Comparison of ENCODE assay signal across 17 cellular contexts in genomic region chr5:56322592-56322991, GRCh38.
DNase-seq lines count a peak whose midpoint lies in the region; ATAC-seq and TF ChIP-seq lines count a peak whose summit lies in the region.
"Had no signal": no experiment of that assay in that cellular context is flagged by ENCODE, and none has a peak within 500 bp of the region (broad histone marks: within the 10 kb centered on the region; RNA-seq: fewer than 3 reads in every experiment).

No MANE protein-coding gene starts in this region.

- TF ChIP-seq RAD21 in IMR-90 (IDR thresholded peaks at IDR 0.05; ENCODE audit: low read length): no peak

- H4K91ac ChIP-seq in IMR-90 (ENCODE audit: insufficient read depth, low read depth, low read length): peak overlapping the region; percentile 25; the same call in 1 of the 2 replicates
- peak overlapping the region; percentile 15 for H4K91ac ChIP-seq in trophoblast cell (ENCODE audit: low read depth, low read length)

- intact Hi-C loops in IMR-90 (cut with micrococcal nuclease): no loop called here
- intact Hi-C loops in testis (cut with DNase I; ENCODE audit: low total_unique reads): no loop called here

- H3K4me2 ChIP-seq in IMR-90 (ENCODE audit: low read depth, low read length) (no peak overlapping the region), trophoblast cell (ENCODE audit: low read length) (no peak overlapping the region)

- peaks cover 4% of the 10 kb centered on the region; the same call in 1 of the 2 replicates for H3K9me1 ChIP-seq in IMR-90 (ENCODE audit: insufficient read depth, low read length)

- no peak for DNase-seq in IMR-90
- no peak for DNase-seq in trophoblast cell
- no peak for DNase-seq in testis
- no peak for DNase-seq in T-helper 2 cell treated with Interferon-gamma antibody and Interleukin-4, amounts not matched to agents 5 μg/mL and 100 μg/mL, for 36 hours (ENCODE audit: low spot score)
- no peak for DNase-seq in MV-4-11 (lab: John Stamatoyannopoulos, UW)
- DNase-seq in natural killer cell treated with Interleukin-12 subunit alpha and Interleukin-12 subunit beta and Interleukin-15 and Interleukin-18, amount 100 ng/mL, for 72 hours (ENCODE audit: low spot score): no peak
- DNase-seq: CD8-positive, alpha-beta memory T cell; COR-L47; DMS 273 treated with DMSO at 0.1 percent for 48 hours; GOT3; H7; HFFc6 had no signal

- H3K79me1 ChIP-seq in IMR-90 (ENCODE audit: low read depth in 1 of 2, low read length in 2 of 2) (no peaks in the 10 kb centered on the region), trophoblast cell (ENCODE audit: low read length) (peaks cover 34% of the 10 kb centered on the region)

- H3K18ac ChIP-seq in IMR-90 (ENCODE audit: low read depth, low read length) (no peak overlapping the region), trophoblast cell (ENCODE audit: low read length) (no peak overlapping the region)

- no peaks in the 10 kb centered on the region for H3K79me2 ChIP-seq in trophoblast cell (ENCODE audit: control insufficient read depth, insufficient read depth, low read length, poor library complexity)

- H3K27ac ChIP-seq in IMR-90 (ENCODE audit: insufficient read depth, low read length) (no peak overlapping the region), trophoblast cell (ENCODE audit: low read depth, low read length) (no peak overlapping the region), testis (peak overlapping the region; percentile 0 to 56)

- no peak overlapping the region for H3K4ac ChIP-seq in IMR-90 (ENCODE audit: low read depth, low read length)
- H3K4ac ChIP-seq in trophoblast cell (ENCODE audit: low read depth, low read length): no peak overlapping the region

- H3K27me3 ChIP-seq in IMR-90 (ENCODE audit: control insufficient read depth, insufficient read depth, low read length): no peaks in the 10 kb centered on the region
- no peaks in the 10 kb centered on the region for H3K27me3 ChIP-seq in trophoblast cell (ENCODE audit: insufficient read depth, low read length)
- no peaks in the 10 kb centered on the region for H3K27me3 ChIP-seq in testis
- H3K27me3 ChIP-seq: BLaER1 treated with 17β-estradiol and CSF1 and Interleukin-3, amounts not matched to agents 10 nM and 100 nM had no signal

- in situ Hi-C loops in IMR-90 (cut with MboI; ENCODE audit: low sequenced_read_pairs): no loop called here

- H2BK12ac ChIP-seq in trophoblast cell (ENCODE audit: low read length): peak overlapping the region; percentile 33

- H3K9ac ChIP-seq in IMR-90 (ENCODE audit: low read depth, low read length): no peak overlapping the region
- no peak overlapping the region for H3K9ac ChIP-seq in trophoblast cell (ENCODE audit: low read length)
- H3K9ac ChIP-seq: BLaER1 treated with 17β-estradiol and CSF1 and Interleukin-3, amounts not matched to agents 10 nM and 100 nM had no signal

- H3K23ac ChIP-seq in IMR-90 (ENCODE audit: low read depth, low read length) (no peak overlapping the region), trophoblast cell (ENCODE audit: low read length) (no peak overlapping the region)

- no peak overlapping the region for H4K12ac ChIP-seq in trophoblast cell (ENCODE audit: low read depth, low read length)

- TF ChIP-seq CTCF in IMR-90 (conservative IDR thresholded peaks at IDR 0.05; ENCODE audit: low read depth, low read length): no peak
- no peak for TF ChIP-seq CTCF in testis (IDR thresholded peaks at IDR 0.05)

- H3K4me3 ChIP-seq in IMR-90 (ENCODE audit: insufficient read depth, low read depth, low read length): no peak overlapping the region
- H3K4me3 ChIP-seq in trophoblast cell (ENCODE audit: low read depth, low read length): no peak overlapping the region
- H3K4me3 ChIP-seq in testis: no peak overlapping the region
- H3K4me3 ChIP-seq: BLaER1 treated with 17β-estradiol and CSF1 and Interleukin-3, amounts not matched to agents 10 nM and 100 nM had no signal

- H4K20me1 ChIP-seq in IMR-90 (ENCODE audit: insufficient read depth, low read length): no peaks in the 10 kb centered on the region
- H4K20me1 ChIP-seq: BLaER1 treated with 17β-estradiol and CSF1 and Interleukin-3, amounts not matched to agents 10 nM and 100 nM had no signal

- 100% methylated on average over 3 of the region's 10 CpGs; no CpG with 5 or more reads in 1 of the 2 experiments for WGBS in IMR-90 (ENCODE audit: extremely low coverage in 2 of 2, insufficient read length in 1 of 2), 2 experiments
- WGBS in trophoblast cell (ENCODE audit: extremely low coverage, insufficient coverage, insufficient read length): no CpG with 5 or more reads among the region's 10 CpGs
- WGBS in testis, 2 donors: 88 to 90% methylated on average over 9 to 10 of the region's 10 CpGs

- H3K4me1 ChIP-seq in IMR-90 (ENCODE audit: control insufficient read depth, insufficient read depth, low read length): peaks cover 8% of the 10 kb centered on the region; the same call in 1 of the 2 replicates
- peaks cover 7 to 20% of the 10 kb centered on the region in 2 experiments for H3K4me1 ChIP-seq in trophoblast cell (ENCODE audit: control insufficient read depth in 1 of 2, insufficient read depth in 2 of 2, low read length in 2 of 2)
- peaks cover 8% of the 10 kb centered on the region for H3K4me1 ChIP-seq in testis

- H2BK5ac ChIP-seq in IMR-90 (ENCODE audit: low read depth, low read length, poor library complexity, severe bottlenecking): no peak overlapping the region
- peak overlapping the region; percentile 16 for H2BK5ac ChIP-seq in trophoblast cell (ENCODE audit: low read depth, low read length, poor library complexity)

- POLR2A ChIA-PET in IMR-90 (lab: Charles Lee; ENCODE audit: unreplicated experiment): no interaction called here

- no peak overlapping the region for H2BK20ac ChIP-seq in IMR-90 (ENCODE audit: low read depth, low read length)

- ATAC-seq in IMR-90 (ENCODE audit: low read depth): no peak
- ATAC-seq in activated T-helper 17 cell treated with anti-CD3 and anti-CD28 coated beads, Interleukin-2, amount 50 U/mL, for 72 hours (replicated peaks): no peak
- ATAC-seq in natural killer cell treated with Interleukin-12 subunit alpha and Interleukin-12 subunit beta and Interleukin-15 and Interleukin-18, amount 100 ng/mL, for 72 hours: no peak
- ATAC-seq: HCT116 had no signal

- no peak for TF ChIP-seq POLR2A in IMR-90 (IDR thresholded peaks at IDR 0.05; ENCODE audit: low read depth, low read length)
- no peak for TF ChIP-seq POLR2A in testis (IDR thresholded peaks at IDR 0.05)

- no peak overlapping the region for H3K56ac ChIP-seq in IMR-90 (ENCODE audit: extremely low read depth, insufficient read depth, low read length)

- dilution Hi-C loops in IMR-90 (cut with HindIII; ENCODE audit: low sequenced_read_pairs, unreplicated experiment): no loop called here

- no peak overlapping the region for H2AK9ac ChIP-seq in IMR-90 (replicated peaks; ENCODE audit: low read depth, low read length, poor library complexity)

- H4K5ac ChIP-seq in IMR-90 (ENCODE audit: low read depth, low read length): no peak overlapping the region

- H2BK120ac ChIP-seq in IMR-90 (ENCODE audit: low read depth, low read length): peak overlapping the region; percentile 32; the same call in 1 of the 2 replicates
- no peak overlapping the region for H2BK120ac ChIP-seq in trophoblast cell (ENCODE audit: insufficient read depth, low read length, poor library complexity)

- no peaks in the 10 kb centered on the region for H3K9me3 ChIP-seq in IMR-90 (ENCODE audit: control insufficient read depth, insufficient read depth, low read length)
- no peaks in the 10 kb centered on the region for H3K9me3 ChIP-seq in trophoblast cell (ENCODE audit: insufficient read depth, low read depth, low read length)
- H3K9me3 ChIP-seq in testis: no peaks in the 10 kb centered on the region
- H3K9me3 ChIP-seq: BLaER1 treated with 17β-estradiol and CSF1 and Interleukin-3, amounts not matched to agents 10 nM and 100 nM had no signal

- H2AK5ac ChIP-seq in IMR-90 (ENCODE audit: low read depth, low read length) (no peak overlapping the region), trophoblast cell (ENCODE audit: low read length) (peak overlapping the region; percentile 11)

- CTCF ChIA-PET in IMR-90 (lab: Yijun Ruan, JAX): interaction anchor here (2.3 kb wide), 1 partner anchor 52 kb away, joined by 7 read pairs; no protein-coding TSS in a partner anchor

- no peaks in the 10 kb centered on the region for H3K27me3 Mint-ChIP-seq in activated T-helper 17 cell treated with anti-CD3 and anti-CD28 coated beads, Interleukin-2, amount 50 U/mL, for 72 hours
- no peaks in the 10 kb centered on the region for H3K27me3 Mint-ChIP-seq in T-helper 2 cell treated with Interferon-gamma antibody and Interleukin-4, amounts not matched to agents 5 μg/mL and 100 μg/mL, for 36 hours (ENCODE audit: low read depth)
- peaks cover 21 to 26% of the 10 kb centered on the region in 2 donors for H3K27me3 Mint-ChIP-seq in natural killer cell treated with Interleukin-12 subunit alpha and Interleukin-12 subunit beta and Interleukin-15 and Interleukin-18, amount 100 ng/mL, for 72 hours
- H3K27me3 Mint-ChIP-seq: B cell, IgD-negative memory B cell had no signal

- peaks cover 16% of the 10 kb centered on the region for H3K36me3 Mint-ChIP-seq in activated T-helper 17 cell treated with anti-CD3 and anti-CD28 coated beads, Interleukin-2, amount 50 U/mL, for 72 hours (ENCODE audit: low read depth)
- no peaks in the 10 kb centered on the region for H3K36me3 Mint-ChIP-seq in T-helper 2 cell treated with Interferon-gamma antibody and Interleukin-4, amounts not matched to agents 5 μg/mL and 100 μg/mL, for 36 hours (ENCODE audit: low read depth)
- H3K36me3 Mint-ChIP-seq in natural killer cell treated with Interleukin-12 subunit alpha and Interleukin-12 subunit beta and Interleukin-15 and Interleukin-18, amount 100 ng/mL, for 72 hours: no peaks in the 10 kb centered on the region
- H3K36me3 Mint-ChIP-seq: CD8-positive, alpha-beta memory T cell had no signal

- H3K9me3 Mint-ChIP-seq in activated T-helper 17 cell treated with anti-CD3 and anti-CD28 coated beads, Interleukin-2, amount 50 U/mL, for 72 hours: no peaks in the 10 kb centered on the region
- H3K9me3 Mint-ChIP-seq in T-helper 2 cell treated with Interferon-gamma antibody and Interleukin-4, amounts not matched to agents 5 μg/mL and 100 μg/mL, for 36 hours: no peaks in the 10 kb centered on the region
- no peaks in the 10 kb centered on the region for H3K9me3 Mint-ChIP-seq in natural killer cell treated with Interleukin-12 subunit alpha and Interleukin-12 subunit beta and Interleukin-15 and Interleukin-18, amount 100 ng/mL, for 72 hours
- H3K9me3 Mint-ChIP-seq: CD8-positive, alpha-beta memory T cell; HFFc6; IgD-negative memory B cell had no signal

- no peak overlapping the region for H2AFZ ChIP-seq in IMR-90 (replicated peaks; ENCODE audit: low read length, poor library complexity)
- no peak overlapping the region for H2AFZ ChIP-seq in trophoblast cell (ENCODE audit: insufficient read depth, low read length, poor library complexity)

- H4K8ac ChIP-seq in IMR-90 (ENCODE audit: low read depth in 2 of 2, low read length in 2 of 2) (no peak overlapping the region; a peak in 1 of 4 replicates), trophoblast cell (ENCODE audit: low read depth, low read length) (no peak overlapping the region)

- no peaks in the 10 kb centered on the region for H3K36me3 ChIP-seq in IMR-90 (ENCODE audit: control insufficient read depth, insufficient read depth, low read length)
- H3K36me3 ChIP-seq in trophoblast cell (ENCODE audit: control insufficient read depth in 1 of 2, insufficient read depth in 2 of 2, low read length in 2 of 2): no peaks in the 10 kb centered on the region
- no peaks in the 10 kb centered on the region for H3K36me3 ChIP-seq in testis (ENCODE audit: low read depth, missing control alignments)
- H3K36me3 ChIP-seq: BLaER1 treated with 17β-estradiol and CSF1 and Interleukin-3, amounts not matched to agents 10 nM and 100 nM had no signal

- H3K4me1 Mint-ChIP-seq in activated T-helper 17 cell treated with anti-CD3 and anti-CD28 coated beads, Interleukin-2, amount 50 U/mL, for 72 hours: peaks cover 43% of the 10 kb centered on the region
- peaks cover 47% of the 10 kb centered on the region for H3K4me1 Mint-ChIP-seq in T-helper 2 cell treated with Interferon-gamma antibody and Interleukin-4, amounts not matched to agents 5 μg/mL and 100 μg/mL, for 36 hours (ENCODE audit: low read depth)
- peaks cover 9 to 10% of the 10 kb centered on the region in 2 donors for H3K4me1 Mint-ChIP-seq in natural killer cell treated with Interleukin-12 subunit alpha and Interleukin-12 subunit beta and Interleukin-15 and Interleukin-18, amount 100 ng/mL, for 72 hours (ENCODE audit: low read depth in 2 of 2)

- H3K27ac Mint-ChIP-seq in activated T-helper 17 cell treated with anti-CD3 and anti-CD28 coated beads, Interleukin-2, amount 50 U/mL, for 72 hours: peak overlapping the region; percentile 82
- H3K27ac Mint-ChIP-seq in T-helper 2 cell treated with Interferon-gamma antibody and Interleukin-4, amounts not matched to agents 5 μg/mL and 100 μg/mL, for 36 hours: no peak overlapping the region
- no peak overlapping the region for H3K27ac Mint-ChIP-seq in natural killer cell treated with Interleukin-12 subunit alpha and Interleukin-12 subunit beta and Interleukin-15 and Interleukin-18, amount 100 ng/mL, for 72 hours
- H3K27ac Mint-ChIP-seq: HFFc6 had no signal

- H3K14ac ChIP-seq in IMR-90 (replicated peaks; ENCODE audit: low read depth, low read length): no peak overlapping the region
- no peak overlapping the region for H3K14ac ChIP-seq in trophoblast cell (ENCODE audit: low read length)

- BruUV-seq in IMR-90 (replicated peaks; lab: Mats Ljungman, UMichigan): no TSS peak

- peak overlapping the region; percentile 82 for H3K4me3 Mint-ChIP-seq in activated T-helper 17 cell treated with anti-CD3 and anti-CD28 coated beads, Interleukin-2, amount 50 U/mL, for 72 hours
- H3K4me3 Mint-ChIP-seq in T-helper 2 cell treated with Interferon-gamma antibody and Interleukin-4, amounts not matched to agents 5 μg/mL and 100 μg/mL, for 36 hours: no peak overlapping the region
- no peak overlapping the region for H3K4me3 Mint-ChIP-seq in natural killer cell treated with Interleukin-12 subunit alpha and Interleukin-12 subunit beta and Interleukin-15 and Interleukin-18, amount 100 ng/mL, for 72 hours
- H3K4me3 Mint-ChIP-seq: B cell; CD8-positive, alpha-beta memory T cell; HFFc6 had no signal

- H2BK15ac ChIP-seq in IMR-90 (ENCODE audit: low read depth, low read length): peak overlapping the region; percentile 39; the same call in 2 of the 3 replicates

Comparison
In these comparisons a context has a peak if more than half of its experiments do, and no peak if none do; other contexts are left out.
1. H3K27ac ChIP-seq: peak in testis (2 of 2); none in IMR-90 (single experiment) and trophoblast cell (single experiment).